ENCODE assay signal across 20 cellular contexts in genomic region chr16:84941916-84942315, GRCh38.
A peak's percentile ranks its signal among the peaks of the same experiment; 100 is the strongest.
DNase-seq lines count a peak whose midpoint lies in the region; FAIRE-seq and TF ChIP-seq lines count a peak whose summit lies in the region.
"Had no signal": no experiment of that assay in that cellular context is flagged by ENCODE, and none has a peak within 500 bp of the region (broad histone marks: within the 10 kb centered on the region; RNA-seq: fewer than 3 reads in every experiment).

No MANE protein-coding gene starts in this region.

- H3K4me3 ChIP-seq in GM23248 (no peak overlapping the region), fibroblast of villous mesenchyme (ENCODE audit: low read depth, low read length) (no peak overlapping the region)
- H3K4me3 ChIP-seq: esophagus squamous epithelium, mucosa of descending colon, thoracic aorta had no signal

- H3K9me2 ChIP-seq in GM23248 (ENCODE audit: insufficient read depth), result no peaks in the 10 kb centered on the region

- H3K27ac ChIP-seq in GM23248, result no peak overlapping the region
- H3K27ac ChIP-seq in RWPE1, result peak overlapping the region; percentile 22; the same call in 1 of the 2 replicates
- H3K27ac ChIP-seq: C4-2B, thoracic aorta had no signal

- TF ChIP-seq CTCF in RWPE1 (conservative IDR thresholded peaks at IDR 0.05; ENCODE audit: low read depth) (no peak), fibroblast of villous mesenchyme (IDR thresholded peaks at IDR 0.05; ENCODE audit: insufficient read depth, low read depth, low read length) (no peak)

- CTCF ChIA-PET in RWPE1 (lab: Yijun Ruan, JAX), result interaction anchor here (1.6 kb wide), 1 partner anchor 10 kb away, joined by 5 read pairs; no protein-coding TSS in a partner anchor

- no peaks in the 10 kb centered on the region for H3K79me2 ChIP-seq in GM23248 (ENCODE audit: insufficient read depth)

- no peaks in the 10 kb centered on the region for H3K27me3 ChIP-seq in GM23248 (replicated peaks; ENCODE audit: insufficient read depth)
- H3K27me3 ChIP-seq: esophagus squamous epithelium had no signal

- H4K20me1 ChIP-seq in GM23248 (ENCODE audit: insufficient read depth), result no peaks in the 10 kb centered on the region

- no peaks in the 10 kb centered on the region for H3K36me3 ChIP-seq in GM23248 (ENCODE audit: low read depth)
- H3K36me3 ChIP-seq: esophagus squamous epithelium, thoracic aorta had no signal

- no peak overlapping the region for H2AFZ ChIP-seq in GM23248

- peaks cover 17% of the 10 kb centered on the region for H3K4me1 ChIP-seq in GM23248 (ENCODE audit: insufficient read depth)

- in situ Hi-C loops in GM23248 (cut with MboI), result no loop called here

- H3K4me2 ChIP-seq in GM23248 (ENCODE audit: unreplicated experiment), result peak overlapping the region; percentile 13

- POLR2A ChIA-PET in RWPE1 (lab: Yijun Ruan, JAX; ENCODE audit: low non-redundant PET), result no interaction called here

- WGBS in GM23248 (ENCODE audit: low coverage in 1 of 2, low lambda C conversion rate in 2 of 2, missing lambda C conversion rate in 2 of 2), 2 experiments, result 16 to 21% methylated on average over 10 of the region's 10 CpGs

- FAIRE-seq in urothelium cell line (lab: Jason Lieb, UNC) (peak; percentile 68), frontal cortex (lab: Jason Lieb, UNC) (no peak)

- peak overlapping the region; percentile 41 for H3K9ac ChIP-seq in GM23248

- peak; percentile 91 for DNase-seq in GM23248
- peak; percentile 60 for DNase-seq in RWPE1 (ENCODE audit: low spot score)
- peak; percentile 88 for DNase-seq in fibroblast of villous mesenchyme (ENCODE audit: low read depth)
- peak; percentile 82 for DNase-seq in urothelium cell line (ENCODE audit: low spot score)
- no peak for DNase-seq in NCI-H524 (lab: John Stamatoyannopoulos, UW)
- DNase-seq in activated CD4-positive, CD25-positive, alpha-beta regulatory T cell treated with anti-CD3 and anti-CD28 coated beads, Interleukin-2, amount 50 U/mL, for 72 hours, result no peak
- DNase-seq in frontal cortex (ENCODE audit: low spot score in 2 of 2), result no peak
- DNase-seq: activated CD4-positive, alpha-beta T cell treated with anti-CD3 and anti-CD28 coated beads for 1 hour; DMS53; esophagus squamous epithelium; hippocampal formation; mucosa of descending colon; NCI-H1417; NCI-H446; occipital lobe; SIG-M5; stimulated activated CD4-positive, alpha-beta T cell treated with anti-CD3 and anti-CD28 coated beads, Interleukin-4, amount 100 ng/mL, for 4 hours; T-helper 17 cell had no signal

- no peaks in the 10 kb centered on the region for H3F3A ChIP-seq in GM23248 (ENCODE audit: insufficient read depth)

- H3K9me3 ChIP-seq in GM23248 (ENCODE audit: low read depth), result no peaks in the 10 kb centered on the region
- H3K9me3 ChIP-seq: esophagus squamous epithelium, mucosa of descending colon, thoracic aorta had no signal

Comparison
In these comparisons a context has a peak if more than half of its experiments do, and no peak if none do; other contexts are left out.
1. DNase-seq: peak in GM23248 (single experiment), RWPE1 (single experiment), fibroblast of villous mesenchyme (single experiment) and urothelium cell line (single experiment); none in NCI-H524 (0 of 2), activated CD4-positive, CD25-positive, alpha-beta regulatory T cell treated with anti-CD3 and anti-CD28 coated beads, Interleukin-2, amount 50 U/mL, for 72 hours (single experiment) and frontal cortex (0 of 2).